ENCODE assay signal across 16 cellular contexts in genomic region chr15:52695146-52695545, GRCh38. TPM values are rescaled to one million over a fixed set of nuclear protein-coding genes. Genes with fewer than 3 reads are reported as not detected.
DNase-seq lines count a peak whose midpoint lies in the region; ATAC-seq, FAIRE-seq and TF ChIP-seq lines count a peak whose summit lies in the region.
"Had no signal": no experiment of that assay in that cellular context is flagged by ENCODE, and none has a peak within 500 bp of the region (broad histone marks: within the 10 kb centered on the region; RNA-seq: fewer than 3 reads in every experiment).

No MANE protein-coding gene starts in this region.

- no peak overlapping the region for H3K9ac ChIP-seq in Karpas-422 (ENCODE audit: low read length)
- H3K9ac ChIP-seq: BLaER1 treated with 17β-estradiol and CSF1 and Interleukin-3, amounts not matched to agents 10 nM and 100 nM had no signal

- no peaks in the 10 kb centered on the region for H3K9me3 ChIP-seq in Karpas-422 (ENCODE audit: low read length)
- H3K9me3 ChIP-seq: BLaER1 treated with 17β-estradiol and CSF1 and Interleukin-3, amounts not matched to agents 10 nM and 100 nM; HAP-1 had no signal

- H4K20me1 ChIP-seq in Karpas-422 (ENCODE audit: insufficient read depth, low read depth, low read length), result no peaks in the 10 kb centered on the region
- H4K20me1 ChIP-seq: BLaER1 treated with 17β-estradiol and CSF1 and Interleukin-3, amounts not matched to agents 10 nM and 100 nM had no signal

- H3K79me2 ChIP-seq in Karpas-422 (ENCODE audit: low read length), result peaks cover 91% of the 10 kb centered on the region

- ATAC-seq in foreskin keratinocyte, result peak; percentile 40
- ATAC-seq: CD8-positive, alpha-beta T cell had no signal

- H3K27me3 Mint-ChIP-seq in activated naive CD8-positive, alpha-beta T cell treated with anti-CD3 and anti-CD28 coated beads for 36 hours, result peaks cover 3% of the 10 kb centered on the region
- H3K27me3 Mint-ChIP-seq: B cell had no signal

- H3K27ac ChIP-seq in Karpas-422 (ENCODE audit: low read length), result peak overlapping the region; percentile 88
- no peak overlapping the region for H3K27ac ChIP-seq in foreskin keratinocyte
- H3K27ac ChIP-seq: BLaER1 treated with 17β-estradiol and CSF1 and Interleukin-3, amounts not matched to agents 10 nM and 100 nM had no signal

- H3K9me2 ChIP-seq in Karpas-422 (replicated peaks; ENCODE audit: insufficient read depth, low read length), result no peaks in the 10 kb centered on the region

- H3K36me3 Mint-ChIP-seq in activated naive CD8-positive, alpha-beta T cell treated with anti-CD3 and anti-CD28 coated beads for 36 hours, result no peaks in the 10 kb centered on the region
- H3K36me3 Mint-ChIP-seq: CD8-positive, alpha-beta T cell had no signal

- no peak for FAIRE-seq in bronchial epithelial cell (lab: Jason Lieb, UNC)
- FAIRE-seq: G401.6, GM12891, GM19239 had no signal

- H3K4me3 ChIP-seq in Karpas-422 (ENCODE audit: low read length), result no peak overlapping the region
- no peak overlapping the region for H3K4me3 ChIP-seq in bronchial epithelial cell (ENCODE audit: low read depth, low read length)
- H3K4me3 ChIP-seq: BLaER1 treated with 17β-estradiol and CSF1 and Interleukin-3, amounts not matched to agents 10 nM and 100 nM; HAP-1 had no signal

- TF ChIP-seq CTCF in bronchial epithelial cell (IDR thresholded peaks at IDR 0.05; ENCODE audit: insufficient read depth, low read length, severe bottlenecking) (no peak), foreskin keratinocyte (conservative IDR thresholded peaks at IDR 0.05) (no peak)

- H3K27ac Mint-ChIP-seq in activated naive CD8-positive, alpha-beta T cell treated with anti-CD3 and anti-CD28 coated beads for 36 hours, result no peak overlapping the region
- H3K27ac Mint-ChIP-seq: B cell; CD8-positive, alpha-beta T cell had no signal

- H3K27me3 ChIP-seq in Karpas-422 (ENCODE audit: low read length) (no peaks in the 10 kb centered on the region), bronchial epithelial cell (ENCODE audit: control insufficient read depth, insufficient read depth, low read length) (no peaks in the 10 kb centered on the region), foreskin keratinocyte (no peaks in the 10 kb centered on the region)
- H3K27me3 ChIP-seq: BLaER1 treated with 17β-estradiol and CSF1 and Interleukin-3, amounts not matched to agents 10 nM and 100 nM had no signal

- H3K4me2 ChIP-seq in Karpas-422 (ENCODE audit: low read depth, low read length, poor library complexity, severe bottlenecking), result peak overlapping the region; percentile 16
- H3K4me2 ChIP-seq: BLaER1 treated with 17β-estradiol and CSF1 and Interleukin-3, amounts not matched to agents 10 nM and 100 nM had no signal

- no peak for DNase-seq in Karpas-422
- DNase-seq in bronchial epithelial cell (ENCODE audit: low read depth), result peak; percentile 15
- peak in 1 of 2 donors; percentile 20 for DNase-seq in foreskin keratinocyte
- no peak for DNase-seq in activated CD4-positive, CD25-positive, alpha-beta regulatory T cell treated with anti-CD3 and anti-CD28 coated beads, Interleukin-2, amount 50 U/mL, for 72 hours
- no peak for DNase-seq in activated naive CD8-positive, alpha-beta T cell treated with anti-CD3 and anti-CD28 coated beads for 36 hours
- DNase-seq in mucosa of gallbladder (ENCODE audit: low spot score), result no peak
- DNase-seq: Calu3; CD8-positive, alpha-beta T cell; DMS79 treated with DMSO at 0.1 percent for 48 hours; EL had no signal

- H3K9me3 Mint-ChIP-seq in activated naive CD8-positive, alpha-beta T cell treated with anti-CD3 and anti-CD28 coated beads for 36 hours, result no peaks in the 10 kb centered on the region
- H3K9me3 Mint-ChIP-seq: CD8-positive, alpha-beta T cell had no signal

- H2AFZ ChIP-seq in Karpas-422 (ENCODE audit: low read length), result no peak overlapping the region

- H3K4me1 ChIP-seq in Karpas-422 (ENCODE audit: low read length), result peaks cover 94% of the 10 kb centered on the region
- no peaks in the 10 kb centered on the region for H3K4me1 ChIP-seq in foreskin keratinocyte
- H3K4me1 ChIP-seq: HAP-1 had no signal

- H3K36me3 ChIP-seq in Karpas-422 (ENCODE audit: insufficient read depth, low read length) (peaks cover 46% of the 10 kb centered on the region; the same call in 1 of the 2 replicates), bronchial epithelial cell (ENCODE audit: control insufficient read depth, insufficient read depth, low read length) (no peaks in the 10 kb centered on the region)
- H3K36me3 ChIP-seq: BLaER1 treated with 17β-estradiol and CSF1 and Interleukin-3, amounts not matched to agents 10 nM and 100 nM; HAP-1 had no signal

- no peak overlapping the region for H3K4me3 Mint-ChIP-seq in activated naive CD8-positive, alpha-beta T cell treated with anti-CD3 and anti-CD28 coated beads for 36 hours
- H3K4me3 Mint-ChIP-seq: B cell; CD8-positive, alpha-beta T cell had no signal

- H3K4me1 Mint-ChIP-seq in activated naive CD8-positive, alpha-beta T cell treated with anti-CD3 and anti-CD28 coated beads for 36 hours, result no peaks in the 10 kb centered on the region

RNA-seq across cellular contexts. Expression of gene ATOSA, which starts 16.0 kb away (rescaled TPM):
- total RNA-seq in Karpas-422 (2014; rRNA removed; shearing (Covaris generic); ENCODE audit: low replicate concordance), result 107 and 255 TPM in 2 replicates
- total RNA-seq in bronchial epithelial cell (16.6 and 20.0 TPM in 2 replicates), foreskin keratinocyte (5.3 and 6.8 TPM in 2 replicates), mucosa of gallbladder (40.4 TPM)
- 3.3 and 3.4 TPM in 2 replicates for polyA plus RNA-seq in foreskin keratinocyte
- total RNA-seq in activated naive CD8-positive, alpha-beta T cell treated with anti-CD3 and anti-CD28 coated beads for 36 hours, result 1 to 10 TPM; 9.7 to 9.8 TPM
